In genomic region chr15:63473999-63474809, GRCh38 we compare ENCODE assay signal across 1 cellular context.
A peak's percentile ranks its signal among the peaks of the same experiment; 100 is the strongest.
TF ChIP-seq lines count a peak whose summit lies in the region.

No MANE protein-coding gene starts in this region.

TF ChIP-seq in HepG2, 621 proteins besides CTCF, POLR2A, EP300 and RAD21 (continued from another document and continues in another):
- TF ChIP-seq LCORL (IDR thresholded peaks at IDR 0.05): no peak
- TF ChIP-seq LCORL (CRISPR knock-in tag; IDR thresholded peaks at IDR 0.05): peak; percentile 75
- no peak for TF ChIP-seq ZNF569 (CRISPR knock-in tag; IDR thresholded peaks at IDR 0.05; ENCODE audit: borderline replicate concordance)
- peak; percentile 24; the same call in 1 of the 2 replicates for TF ChIP-seq ZNF350 (CRISPR knock-in tag; IDR thresholded peaks at IDR 0.05; ENCODE audit: borderline replicate concordance, low read depth)
- peak; percentile 97 for TF ChIP-seq ISL2 (CRISPR knock-in tag; IDR thresholded peaks at IDR 0.05)
- TF ChIP-seq, protein P1, sequence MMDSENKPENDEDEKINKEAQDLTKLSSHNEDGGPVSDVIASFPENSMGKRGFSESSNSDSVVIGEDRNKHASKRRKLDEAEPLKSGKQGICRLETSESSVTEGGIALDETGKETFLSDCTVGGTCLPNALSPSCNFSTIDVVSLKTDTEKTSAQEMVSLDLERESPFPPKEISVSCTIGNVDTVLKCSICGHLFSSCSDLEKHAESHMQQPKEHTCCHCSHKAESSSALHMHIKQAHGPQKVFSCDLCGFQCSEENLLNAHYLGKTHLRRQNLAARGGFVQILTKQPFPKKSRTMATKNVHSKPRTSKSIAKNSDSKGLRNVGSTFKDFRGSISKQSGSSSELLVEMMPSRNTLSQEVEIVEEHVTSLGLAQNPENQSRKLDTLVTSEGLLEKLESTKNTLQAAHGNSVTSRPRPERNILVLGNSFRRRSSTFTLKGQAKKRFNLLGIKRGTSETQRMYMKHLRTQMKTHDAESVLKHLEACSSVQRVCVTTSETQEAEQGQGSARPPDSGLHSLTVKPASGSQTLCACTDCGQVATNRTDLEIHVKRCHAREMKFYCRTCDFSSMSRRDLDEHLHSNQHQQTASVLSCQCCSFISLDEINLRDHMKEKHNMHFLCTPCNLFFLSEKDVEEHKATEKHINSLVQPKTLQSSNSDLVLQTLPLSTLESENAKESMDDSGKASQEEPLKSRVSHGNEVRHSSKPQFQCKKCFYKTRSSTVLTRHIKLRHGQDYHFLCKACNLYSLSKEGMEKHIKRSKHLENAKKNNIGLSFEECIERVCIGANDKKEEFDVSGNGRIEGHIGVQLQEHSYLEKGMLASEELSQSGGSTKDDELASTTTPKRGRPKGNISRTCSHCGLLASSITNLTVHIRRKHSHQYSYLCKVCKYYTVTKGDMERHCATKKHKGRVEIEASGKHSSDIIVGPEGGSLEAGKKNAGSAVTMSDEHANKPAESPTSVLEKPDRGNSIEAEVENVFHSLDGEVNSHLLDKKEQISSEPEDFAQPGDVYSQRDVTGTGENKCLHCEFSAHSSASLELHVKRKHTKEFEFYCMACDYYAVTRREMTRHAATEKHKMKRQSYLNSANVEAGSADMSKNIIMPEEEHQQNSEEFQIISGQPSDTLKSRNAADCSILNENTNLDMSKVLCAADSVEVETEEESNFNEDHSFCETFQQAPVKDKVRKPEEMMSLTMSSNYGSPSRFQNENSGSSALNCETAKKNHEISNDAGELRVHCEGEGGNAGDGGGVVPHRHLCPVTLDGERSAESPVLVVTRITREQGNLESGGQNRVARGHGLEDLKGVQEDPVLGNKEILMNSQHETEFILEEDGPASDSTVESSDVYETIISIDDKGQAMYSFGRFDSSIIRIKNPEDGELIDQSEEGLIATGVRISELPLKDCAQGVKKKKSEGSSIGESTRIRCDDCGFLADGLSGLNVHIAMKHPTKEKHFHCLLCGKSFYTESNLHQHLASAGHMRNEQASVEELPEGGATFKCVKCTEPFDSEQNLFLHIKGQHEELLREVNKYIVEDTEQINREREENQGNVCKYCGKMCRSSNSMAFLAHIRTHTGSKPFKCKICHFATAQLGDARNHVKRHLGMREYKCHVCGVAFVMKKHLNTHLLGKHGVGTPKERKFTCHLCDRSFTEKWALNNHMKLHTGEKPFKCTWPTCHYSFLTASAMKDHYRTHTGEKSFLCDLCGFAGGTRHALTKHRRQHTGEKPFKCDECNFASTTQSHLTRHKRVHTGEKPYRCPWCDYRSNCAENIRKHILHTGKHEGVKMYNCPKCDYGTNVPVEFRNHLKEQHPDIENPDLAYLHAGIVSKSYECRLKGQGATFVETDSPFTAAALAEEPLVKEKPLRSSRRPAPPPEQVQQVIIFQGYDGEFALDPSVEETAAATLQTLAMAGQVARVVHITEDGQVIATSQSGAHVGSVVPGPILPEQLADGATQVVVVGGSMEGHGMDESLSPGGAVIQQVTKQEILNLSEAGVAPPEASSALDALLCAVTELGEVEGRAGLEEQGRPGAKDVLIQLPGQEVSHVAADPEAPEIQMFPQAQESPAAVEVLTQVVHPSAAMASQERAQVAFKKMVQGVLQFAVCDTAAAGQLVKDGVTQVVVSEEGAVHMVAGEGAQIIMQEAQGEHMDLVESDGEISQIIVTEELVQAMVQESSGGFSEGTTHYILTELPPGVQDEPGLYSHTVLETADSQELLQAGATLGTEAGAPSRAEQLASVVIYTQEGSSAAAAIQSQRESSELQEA (CRISPR knock-in tag; IDR thresholded peaks at IDR 0.05; ENCODE audit: not compliant biosample characterization): no peak
- TF ChIP-seq IRX3 (CRISPR knock-in tag; IDR thresholded peaks at IDR 0.05; ENCODE audit: borderline replicate concordance, low read depth): 0 out of 2 replicates have a peak, but pooled peaks have one; percentile 59
- TF ChIP-seq DMAP1 (CRISPR knock-in tag; IDR thresholded peaks at IDR 0.05): no peak
- TF ChIP-seq, protein P2, sequence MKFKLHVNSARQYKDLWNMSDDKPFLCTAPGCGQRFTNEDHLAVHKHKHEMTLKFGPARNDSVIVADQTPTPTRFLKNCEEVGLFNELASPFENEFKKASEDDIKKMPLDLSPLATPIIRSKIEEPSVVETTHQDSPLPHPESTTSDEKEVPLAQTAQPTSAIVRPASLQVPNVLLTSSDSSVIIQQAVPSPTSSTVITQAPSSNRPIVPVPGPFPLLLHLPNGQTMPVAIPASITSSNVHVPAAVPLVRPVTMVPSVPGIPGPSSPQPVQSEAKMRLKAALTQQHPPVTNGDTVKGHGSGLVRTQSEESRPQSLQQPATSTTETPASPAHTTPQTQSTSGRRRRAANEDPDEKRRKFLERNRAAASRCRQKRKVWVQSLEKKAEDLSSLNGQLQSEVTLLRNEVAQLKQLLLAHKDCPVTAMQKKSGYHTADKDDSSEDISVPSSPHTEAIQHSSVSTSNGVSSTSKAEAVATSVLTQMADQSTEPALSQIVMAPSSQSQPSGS (CRISPR knock-in tag; IDR thresholded peaks at IDR 0.05): peak; percentile 87; the same call in 1 of the 2 replicates
- TF ChIP-seq SKI (IDR thresholded peaks at IDR 0.05; ENCODE audit: partially characterized antibody): peak; percentile 76
- no peak for TF ChIP-seq CERS6 (CRISPR knock-in tag; IDR thresholded peaks at IDR 0.05)
- 0 out of 2 replicates have a peak, but pooled peaks have one; percentile 12 for TF ChIP-seq ZFP36L1 (CRISPR knock-in tag; IDR thresholded peaks at IDR 0.05)
- 0 out of 4 replicates have a peak, but pooled peaks of 1 of the 2 experiments have one; percentile 67 for TF ChIP-seq KLF16 (CRISPR knock-in tag; IDR thresholded peaks at IDR 0.05)
- TF ChIP-seq, protein P3, sequence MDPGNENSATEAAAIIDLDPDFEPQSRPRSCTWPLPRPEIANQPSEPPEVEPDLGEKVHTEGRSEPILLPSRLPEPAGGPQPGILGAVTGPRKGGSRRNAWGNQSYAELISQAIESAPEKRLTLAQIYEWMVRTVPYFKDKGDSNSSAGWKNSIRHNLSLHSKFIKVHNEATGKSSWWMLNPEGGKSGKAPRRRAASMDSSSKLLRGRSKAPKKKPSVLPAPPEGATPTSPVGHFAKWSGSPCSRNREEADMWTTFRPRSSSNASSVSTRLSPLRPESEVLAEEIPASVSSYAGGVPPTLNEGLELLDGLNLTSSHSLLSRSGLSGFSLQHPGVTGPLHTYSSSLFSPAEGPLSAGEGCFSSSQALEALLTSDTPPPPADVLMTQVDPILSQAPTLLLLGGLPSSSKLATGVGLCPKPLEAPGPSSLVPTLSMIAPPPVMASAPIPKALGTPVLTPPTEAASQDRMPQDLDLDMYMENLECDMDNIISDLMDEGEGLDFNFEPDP (CRISPR knock-in tag; conservative IDR thresholded peaks at IDR 0.05): 0 out of 2 replicates have a peak, but pooled peaks have one; percentile 71
- TF ChIP-seq ZNF441 (CRISPR knock-in tag; IDR thresholded peaks at IDR 0.05; ENCODE audit: borderline replicate concordance): peak; percentile 62; the same call in 1 of the 2 replicates
- TF ChIP-seq ZNF816 (CRISPR knock-in tag; IDR thresholded peaks at IDR 0.05; ENCODE audit: borderline replicate concordance): peak; percentile 26; the same call in 1 of the 2 replicates
- TF ChIP-seq PRDM4 (CRISPR knock-in tag; IDR thresholded peaks at IDR 0.05; ENCODE audit: borderline replicate concordance): no peak
- peak; percentile 99 for TF ChIP-seq HNF4A (CRISPR knock-in tag; IDR thresholded peaks at IDR 0.05)
- TF ChIP-seq GATAD2A (CRISPR knock-in tag; IDR thresholded peaks at IDR 0.05): peak; percentile 94
- no peak for TF ChIP-seq SKIL (CRISPR knock-in tag; IDR thresholded peaks at IDR 0.05; ENCODE audit: borderline replicate concordance)
- TF ChIP-seq, protein P4, sequence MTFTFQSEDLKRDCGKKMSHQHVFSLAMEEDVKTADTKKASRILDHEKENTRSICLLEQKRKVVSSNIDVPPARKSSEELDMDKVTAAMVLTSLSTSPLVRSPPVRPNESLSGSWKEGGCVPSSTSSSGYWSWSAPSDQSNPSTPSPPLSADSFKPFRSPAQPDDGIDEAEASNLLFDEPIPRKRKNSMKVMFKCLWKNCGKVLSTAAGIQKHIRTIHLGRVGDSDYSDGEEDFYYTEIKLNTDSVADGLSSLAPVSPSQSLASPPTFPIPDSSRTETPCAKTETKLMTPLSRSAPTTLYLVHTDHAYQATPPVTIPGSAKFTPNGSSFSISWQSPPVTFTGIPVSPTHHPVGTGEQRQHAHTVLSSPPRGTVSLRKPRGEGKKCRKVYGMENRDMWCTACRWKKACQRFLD (CRISPR knock-in tag; IDR thresholded peaks at IDR 0.05; ENCODE audit: borderline replicate concordance): no peak
- TF ChIP-seq ZFP37 (CRISPR knock-in tag; IDR thresholded peaks at IDR 0.05; ENCODE audit: borderline replicate concordance): 0 out of 2 replicates have a peak, but pooled peaks have one; percentile 53
- 0 out of 2 replicates have a peak, but pooled peaks have one; percentile 23 for TF ChIP-seq SIN3A (IDR thresholded peaks at IDR 0.05; ENCODE audit: borderline replicate concordance, low read depth, low read length)
- TF ChIP-seq REST (IDR thresholded peaks at IDR 0.05; ENCODE audit: borderline replicate concordance in 1 of 2, low read depth in 1 of 2, low read length in 2 of 2): peak in 1 of 2 experiments; percentile 41; a peak in 1 of 4 replicates
- TF ChIP-seq PRMT3 (CRISPR knock-in tag; IDR thresholded peaks at IDR 0.05; ENCODE audit: borderline replicate concordance, low read depth): no peak
- peak; percentile 89 for TF ChIP-seq FOXA3 (CRISPR knock-in tag; IDR thresholded peaks at IDR 0.05)
- no peak for TF ChIP-seq ZBTB3 (CRISPR knock-in tag; IDR thresholded peaks at IDR 0.05; ENCODE audit: borderline replicate concordance, low read depth)
- TF ChIP-seq NR2F6 (IDR thresholded peaks at IDR 0.05): peak; percentile 88
- TF ChIP-seq NR2F6 (CRISPR knock-in tag; IDR thresholded peaks at IDR 0.05): peak; percentile 82; the same call in 1 of the 2 replicates
